Comparison of ENCODE assay signal across 10 cellular contexts in the genomic region with DNA sequence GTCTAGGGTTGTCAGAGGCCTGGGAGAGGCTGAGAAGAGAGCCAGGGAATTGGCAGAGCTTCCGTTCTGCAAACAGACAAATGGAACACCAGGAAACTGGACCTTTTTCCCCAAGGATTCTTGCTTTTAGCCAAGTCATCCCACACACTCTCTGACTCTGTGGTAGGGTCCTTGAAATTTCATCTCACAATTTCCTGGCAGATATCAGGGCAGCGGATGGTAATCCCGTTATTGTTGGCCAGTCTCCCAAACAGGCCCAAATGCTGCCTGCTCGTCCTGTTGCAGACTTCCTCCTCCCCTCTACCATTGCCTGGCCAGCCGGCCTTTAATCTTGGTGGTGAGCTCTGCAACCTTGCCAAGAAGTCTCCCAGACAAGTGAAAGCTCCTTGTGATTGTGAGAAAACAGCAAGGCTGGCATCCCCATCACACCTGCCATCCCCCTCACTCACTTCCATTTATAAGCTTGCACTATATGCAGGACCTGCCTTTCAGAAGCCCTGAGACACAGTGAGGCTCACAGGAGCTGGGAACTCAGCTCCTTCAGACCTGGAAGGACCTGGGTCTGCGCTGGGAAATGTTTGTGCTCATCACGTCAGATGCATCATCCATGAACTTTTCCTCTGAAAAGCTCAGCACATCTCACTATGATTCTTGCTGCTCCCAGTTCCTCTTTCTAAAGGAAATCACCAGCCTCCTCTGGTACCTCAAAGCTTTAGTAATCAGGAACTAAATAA. TPM values are rescaled to one million over a fixed set of nuclear protein-coding genes. Genes with fewer than 3 reads are reported as not detected.
DNase-seq lines count a peak whose midpoint lies in the region; ATAC-seq lines count a peak whose summit lies in the region.
"Had no signal": no experiment of that assay in that cellular context is flagged by ENCODE, and none has a peak within 500 bp of the region (broad histone marks: within the 10 kb centered on the region; RNA-seq: fewer than 3 reads in every experiment).

No MANE protein-coding gene starts in this region.

- peak overlapping the region; percentile 51 for H3K27ac ChIP-seq in mesodermal cell (ENCODE audit: low read depth, low read length, severe bottlenecking)

- peaks cover 59% of the 10 kb centered on the region for H3K4me1 ChIP-seq in mesodermal cell (ENCODE audit: control insufficient read depth, insufficient read depth, low read length, poor library complexity, severe bottlenecking)

- no peak overlapping the region for H3K4me3 ChIP-seq in mesodermal cell (ENCODE audit: extremely low read depth, insufficient read depth, low read length, poor library complexity, severe bottlenecking)

- H3K36me3 ChIP-seq in mesodermal cell (ENCODE audit: control insufficient read depth, insufficient read depth, low read length), result no peaks in the 10 kb centered on the region

- no peak for ATAC-seq in GM19324 (IDR thresholded peaks at IDR 0.05; ENCODE audit: low FRiP score, unreplicated experiment)

- 91 to 97% methylated on average over 3 to 7 of the region's 7 CpGs for WGBS in mesodermal cell (ENCODE audit: insufficient coverage in 2 of 2), 2 experiments

- no peaks in the 10 kb centered on the region for H3K9me3 ChIP-seq in mesodermal cell (ENCODE audit: control insufficient read depth, low read length)

- DNase-seq in A172 (ENCODE audit: low spot score) (peak; percentile 79), M059J (ENCODE audit: low read depth) (peak; percentile 81), cerebellar cortex (ENCODE audit: low spot score) (peak; percentile 31), SW 1271 (lab: John Stamatoyannopoulos, UW) (no peak), RKO (ENCODE audit: low spot score) (no peak), pons (ENCODE audit: low spot score) (no peak)
- DNase-seq: activated CD4-positive, alpha-beta T cell treated with anti-CD3 and anti-CD28 coated beads for 48 hours; C1 segment of cervical spinal cord had no signal

RNA-seq across cellular contexts. Expression of a gene that starts 13.6 kb away (rescaled TPM):
- 1,029 and 1,161 TPM in 2 replicates for total RNA-seq in A172 (2014; rRNA removed; shearing (Covaris generic))
- 651 and 703 TPM in 2 replicates for total RNA-seq in M059J (2014; rRNA removed; shearing (Covaris generic))
- 331 TPM for polyA plus RNA-seq in mesodermal cell (2013, experiment 1 of 2)
- polyA plus RNA-seq in mesodermal cell (2013, experiment 2 of 2), result 382 TPM

RNA-seq across cellular contexts. Expression of a gene that starts 45.9 kb away (rescaled TPM):
- 32.3 and 34.2 TPM in 2 replicates for total RNA-seq in A172 (2014; rRNA removed; shearing (Covaris generic))
- 55.3 and 55.8 TPM in 2 replicates for total RNA-seq in M059J (2014; rRNA removed; shearing (Covaris generic))
- 19.0 TPM for polyA plus RNA-seq in mesodermal cell (2013, experiment 1 of 2)
- polyA plus RNA-seq in mesodermal cell (2013, experiment 2 of 2), result 18.1 TPM

Comparison
In these comparisons a context has a peak if more than half of its experiments do, and no peak if none do; other contexts are left out.
1. DNase-seq: peak in A172 (single experiment), M059J (single experiment) and cerebellar cortex (single experiment); none in SW 1271 (0 of 2), RKO (single experiment) and pons (single experiment).